8 cellular contexts compared by ENCODE assay signal in genomic region chr11:113994077-113994954, GRCh38. TPM values are rescaled to one million over a fixed set of nuclear protein-coding genes. Genes with fewer than 3 reads are reported as not detected.
DNase-seq lines count a peak whose midpoint lies in the region; ATAC-seq, FAIRE-seq and TF ChIP-seq lines count a peak whose summit lies in the region.

No MANE protein-coding gene starts in this region.

- peak in 1 of 2 experiments; percentile 72; a peak in 3 of 6 replicates for ATAC-seq in A549

- peaks cover 51% of the 10 kb centered on the region for H3K27me3 ChIP-seq in suprapubic skin

- H3K4me1 ChIP-seq in A549: no peaks in the 10 kb centered on the region
- H3K4me1 ChIP-seq in suprapubic skin: no peaks in the 10 kb centered on the region

- no peak overlapping the region for H3K4me3 ChIP-seq in A549
- H3K4me3 ChIP-seq in GM12875 (ENCODE audit: low read depth, low read length): no peak overlapping the region
- H3K4me3 ChIP-seq in suprapubic skin: no peak overlapping the region

- DNase-seq in A549 (ENCODE audit: low read depth in 1 of 2, low spot score in 1 of 2) (peak in 1 of 2 experiments; percentile 37), T follicular helper cell (ENCODE audit: low read depth) (peak; percentile 11), lung microvascular endothelial cell (ENCODE audit: low read depth in 2 of 2) (peak; percentile 11 to 27), suprapubic skin (ENCODE audit: low spot score in 2 of 2) (no peak), cortex of kidney (lab: John Stamatoyannopoulos, UW) (no peak), SW480 (ENCODE audit: low spot score) (no peak)
- peak; percentile 21 for DNase-seq in central memory CD4-positive, alpha-beta T cell

- no peak overlapping the region for H3K4me2 ChIP-seq in A549

- TF ChIP-seq POLR2A in A549 (IDR thresholded peaks at IDR 0.05; ENCODE audit: low read length) (no peak), suprapubic skin (IDR thresholded peaks at IDR 0.05) (no peak)

- no peak overlapping the region for H3K27ac ChIP-seq in A549
- no peak overlapping the region for H3K27ac ChIP-seq in suprapubic skin

- TF ChIP-seq EP300 in A549 (IDR thresholded peaks at IDR 0.05): no peak
- no peak for TF ChIP-seq EP300 in suprapubic skin (IDR thresholded peaks at IDR 0.05)

- 0% methylated on average over 4 of the region's 6 CpGs for WGBS in A549 (ENCODE audit: missing lambda C conversion rate)
- 3% methylated on average over 6 of the region's 6 CpGs for WGBS in suprapubic skin

- CTCF ChIA-PET in A549 (lab: Yijun Ruan, JAX): interaction anchor here (0.7 to 12.6 kb wide), 23 partner anchors 9 to 267 kb away, joined by 3 to 315 read pairs (median 5); no protein-coding TSS in a partner anchor

- no peak for FAIRE-seq in A549 (lab: Jason Lieb, UNC)

- POLR2A ChIA-PET in A549 (lab: Yijun Ruan, JAX): no interaction called here

- H3K9me3 ChIP-seq in A549 (no peaks in the 10 kb centered on the region), suprapubic skin (no peaks in the 10 kb centered on the region)

- H3K36me3 ChIP-seq in suprapubic skin: no peaks in the 10 kb centered on the region

- peak; percentile 68 to 81 for TF ChIP-seq RAD21 in A549 (conservative IDR thresholded peaks at IDR 0.05 in 1 of 2, IDR thresholded peaks at IDR 0.05 in 1 of 2)

- TF ChIP-seq CTCF in A549 (IDR thresholded peaks at IDR 0.05) (peak; percentile 64), GM12875 (IDR thresholded peaks at IDR 0.05; ENCODE audit: borderline replicate concordance, insufficient read depth, low read depth, low read length) (peak; percentile 60), suprapubic skin (IDR thresholded peaks at IDR 0.05) (peak; percentile 24 to 66)

TF ChIP-seq in A549, 52 proteins besides CTCF, POLR2A, EP300 and RAD21:
- TF ChIP-seq SMC3 (IDR thresholded peaks at IDR 0.05) (peak; percentile 75), ATOH8 (CRISPR knock-in tag; IDR thresholded peaks at IDR 0.05; ENCODE audit: low read depth) (no peak)

RNA-seq across cellular contexts. Expression of gene HTR3A, which starts 19.4 kb away (rescaled TPM):
- polyA plus RNA-seq in A549 (2011; rRNA removed) (not detected in 2 replicates), A549 (2017; fragmentation: RNase III; extraction: RNeasy Plus Mini Kit Qiagen cat#74134 plus additional on column Dnase treatment) (not detected in 3 replicates)
- polyA plus RNA-seq in A549 (2012; cell fraction: cytosol; rRNA removed): not detected in 2 replicates
- polyA plus RNA-seq in A549 (2012; cell fraction: nucleus; rRNA removed): not detected in 2 replicates
- polyA minus RNA-seq in A549 (2011; rRNA and poly(A)+ RNA removed): not detected in 2 replicates
- total RNA-seq in lung microvascular endothelial cell (not detected in 2 replicates), suprapubic skin (under 1 TPM in 2 of 4 donors, not detected in 2; 0.68 TPM)

Comparison
In these comparisons a context has a peak if more than half of its experiments do, and no peak if none do; other contexts are left out.
1. DNase-seq: peak in T follicular helper cell (single experiment), central memory CD4-positive, alpha-beta T cell (single experiment) and lung microvascular endothelial cell (2 of 2); none in suprapubic skin (0 of 2), cortex of kidney (single experiment) and SW480 (single experiment).
2. Peak in every context shown above with its lines, with median percentiles within 50 percentile points of each other: CTCF ChIP-seq.